8 cellular contexts compared by ENCODE assay signal in genomic region chr2:106193491-106193976, GRCh38.
DNase-seq lines count a peak whose midpoint lies in the region; ATAC-seq and TF ChIP-seq lines count a peak whose summit lies in the region.

No MANE protein-coding gene starts in this region.

- CTCF ChIA-PET in AG04449 (lab: Yijun Ruan, JAX): interaction anchor here (1.5 kb wide), 1 partner anchor 88 kb away, joined by 3 read pairs; no protein-coding TSS in a partner anchor

- H3K36me3 Mint-ChIP-seq in T-helper 1 cell treated with Interleukin-12 subunit alpha and Interleukin-12 subunit beta and Interleukin-4 antibody, amounts not matched to agents 30 μg/mL and 1 μg/mL, for 36 hours (ENCODE audit: low read depth): peaks cover 9% of the 10 kb centered on the region

- H3K9me3 Mint-ChIP-seq in T-helper 1 cell treated with Interleukin-12 subunit alpha and Interleukin-12 subunit beta and Interleukin-4 antibody, amounts not matched to agents 30 μg/mL and 1 μg/mL, for 36 hours: no peaks in the 10 kb centered on the region

- no peak for TF ChIP-seq CTCF in AG04449 (IDR thresholded peaks at IDR 0.05; ENCODE audit: insufficient read depth, low read length, missing control alignments)

- peaks cover 12% of the 10 kb centered on the region for H3K27me3 Mint-ChIP-seq in T-helper 1 cell treated with Interleukin-12 subunit alpha and Interleukin-12 subunit beta and Interleukin-4 antibody, amounts not matched to agents 30 μg/mL and 1 μg/mL, for 36 hours (ENCODE audit: low read depth)

- H3K4me3 Mint-ChIP-seq in T-helper 1 cell treated with Interleukin-12 subunit alpha and Interleukin-12 subunit beta and Interleukin-4 antibody, amounts not matched to agents 30 μg/mL and 1 μg/mL, for 36 hours: peak overlapping the region; percentile 63

- H3K9ac ChIP-seq in duodenal mucosa (ENCODE audit: low read depth in 1 of 2, low read length in 2 of 2) (peak overlapping the region; percentile 66 to 72), mucosa of rectum (ENCODE audit: low read depth in 1 of 2, low read length in 2 of 2) (peak overlapping the region; percentile 64 to 79), stomach smooth muscle (ENCODE audit: low read length in 2 of 2) (peak overlapping the region; percentile 49 to 64)

- H3K4me1 ChIP-seq in duodenal mucosa (ENCODE audit: control insufficient read depth in 1 of 2, insufficient read depth in 2 of 2, low read length in 2 of 2) (peaks cover 5 to 10% of the 10 kb centered on the region in 2 donors), mucosa of rectum (ENCODE audit: control insufficient read depth in 2 of 2, insufficient read depth in 2 of 2, low read length in 2 of 2) (peaks cover 9 to 13% of the 10 kb centered on the region in 2 donors), stomach smooth muscle (ENCODE audit: control insufficient read depth, insufficient read depth, low read length) (peaks cover 27% of the 10 kb centered on the region)

- peak overlapping the region; percentile 39 for H3K27ac Mint-ChIP-seq in T-helper 1 cell treated with Interleukin-12 subunit alpha and Interleukin-12 subunit beta and Interleukin-4 antibody, amounts not matched to agents 30 μg/mL and 1 μg/mL, for 36 hours

- H3K27ac ChIP-seq in duodenal mucosa (ENCODE audit: low read depth, low read length): peak overlapping the region; percentile 30
- peak overlapping the region; percentile 70 to 78 for H3K27ac ChIP-seq in mucosa of rectum (ENCODE audit: low read depth in 2 of 2, low read length in 2 of 2)
- peak overlapping the region; percentile 41 for H3K27ac ChIP-seq in stomach smooth muscle (ENCODE audit: low read length)

- peak overlapping the region; percentile 78 for H3K4me3 ChIP-seq in AG04449 (ENCODE audit: low read depth, low read length)
- peak overlapping the region; percentile 53 to 71 for H3K4me3 ChIP-seq in duodenal mucosa (ENCODE audit: low read depth in 1 of 2, low read length in 2 of 2)
- peak overlapping the region; percentile 68 to 77 for H3K4me3 ChIP-seq in mucosa of rectum (ENCODE audit: low read length in 2 of 2)
- H3K4me3 ChIP-seq in stomach smooth muscle (ENCODE audit: low read length in 2 of 2): peak overlapping the region; percentile 70 to 80

- H3K36me3 ChIP-seq in duodenal mucosa (ENCODE audit: control insufficient read depth in 1 of 2, insufficient read depth in 2 of 2, low read length in 2 of 2) (no peaks in the 10 kb centered on the region), mucosa of rectum (ENCODE audit: control insufficient read depth in 2 of 2, insufficient read depth in 2 of 2, low read length in 2 of 2) (no peaks in the 10 kb centered on the region), stomach smooth muscle (ENCODE audit: control insufficient read depth in 2 of 2, insufficient read depth in 2 of 2, low read length in 2 of 2) (no peaks in the 10 kb centered on the region)

- ATAC-seq in GM18907 (IDR thresholded peaks at IDR 0.05; ENCODE audit: unreplicated experiment) (peak; percentile 45), HG03066 (IDR thresholded peaks at IDR 0.05; ENCODE audit: low read depth, unreplicated experiment) (peak; percentile 35)

- H3K4me1 Mint-ChIP-seq in T-helper 1 cell treated with Interleukin-12 subunit alpha and Interleukin-12 subunit beta and Interleukin-4 antibody, amounts not matched to agents 30 μg/mL and 1 μg/mL, for 36 hours (ENCODE audit: low read depth): peaks cover 34% of the 10 kb centered on the region

- DNase-seq in AG04449 (ENCODE audit: low read depth, low spot score): no peak
- DNase-seq in Kasumi-1 (lab: John Stamatoyannopoulos, UW): no peak

- H3K9me3 ChIP-seq in duodenal mucosa (ENCODE audit: control insufficient read depth in 1 of 2, low read length in 2 of 2) (no peaks in the 10 kb centered on the region), mucosa of rectum (ENCODE audit: control insufficient read depth in 2 of 2, low read length in 2 of 2) (no peaks in the 10 kb centered on the region), stomach smooth muscle (ENCODE audit: control insufficient read depth in 2 of 2, low read length in 2 of 2) (no peaks in the 10 kb centered on the region)

- H3K27me3 ChIP-seq in duodenal mucosa (ENCODE audit: control insufficient read depth in 1 of 2, insufficient read depth in 2 of 2, low read length in 2 of 2) (no peaks in the 10 kb centered on the region), mucosa of rectum (ENCODE audit: control insufficient read depth in 2 of 2, insufficient read depth in 2 of 2, low read length in 2 of 2) (no peaks in the 10 kb centered on the region), stomach smooth muscle (ENCODE audit: control insufficient read depth in 1 of 2, insufficient read depth in 2 of 2, low read length in 2 of 2) (no peaks in the 10 kb centered on the region)

- POLR2A ChIA-PET in AG04449 (lab: Yijun Ruan, JAX): no interaction called here
